Comparison of ENCODE assay signal across 7 cellular contexts in genomic region chr11:6248897-6249296, GRCh38. TPM values are rescaled to one million over a fixed set of nuclear protein-coding genes. Genes with fewer than 3 reads are reported as not detected.
"Had no signal": no experiment of that assay in that cellular context is flagged by ENCODE, and none has a peak within 500 bp of the region (broad histone marks: within the 10 kb centered on the region; RNA-seq: fewer than 3 reads in every experiment).

No MANE protein-coding gene starts in this region.

RNA-seq across cellular contexts. Expression of gene CNGA4, which starts 10.0 kb away (rescaled TPM):
- total RNA-seq: GM23248, GM23338, H1, H4, HFFc6 had no signal
- polyA plus RNA-seq: GM23248 had no signal

RNA-seq across cellular contexts. Expression of gene CCKBR, which starts 10.7 kb away (rescaled TPM):
- total RNA-seq: GM23248, H4, HFFc6 had no signal
- polyA plus RNA-seq: GM23248 had no signal

RNA-seq across cellular contexts. Expression of gene C11orf42, which starts 43.5 kb away (rescaled TPM):
- total RNA-seq: GM23248, GM23338, H1, H4, H7, H9, HFFc6 had no signal
- polyA plus RNA-seq: GM23338, H1 had no signal

RNA-seq across cellular contexts. Expression of gene OR52W1, which starts 49.9 kb away (rescaled TPM):
- total RNA-seq: GM23248, GM23338, H1, H4, H7, H9, HFFc6 had no signal
- polyA plus RNA-seq: GM23248, GM23338, H1 had no signal
